ENCODE assay signal across 19 cellular contexts in genomic region chr2:162330881-162331280, GRCh38.
"Had no signal": no experiment of that assay in that cellular context is flagged by ENCODE, and none has a peak within 500 bp of the region (broad histone marks: within the 10 kb centered on the region; RNA-seq: fewer than 3 reads in every experiment).

No MANE protein-coding gene starts in this region.

- H3K4me3 ChIP-seq: colonic mucosa, gastrocnemius medialis, ovary, right atrium auricular region, smooth muscle cell, suprapubic skin, thyroid gland, uterus had no signal

- H3K27ac ChIP-seq: colonic mucosa, gastrocnemius medialis, ovary, right atrium auricular region, suprapubic skin, thyroid gland, uterus had no signal

- H3K27me3 ChIP-seq: colonic mucosa, gastrocnemius medialis, ovary, right atrium auricular region, suprapubic skin, thyroid gland, uterus had no signal

- ATAC-seq: esophagus mucosa; gastrocnemius medialis; left lobe of liver; natural killer cell; stimulated activated effector memory CD8-positive, alpha-beta T cell treated with anti-CD3 and anti-CD28 coated beads, Interleukin-12 subunit alpha, Interleukin-12 subunit beta, amount 100 ng/mL, for 72 hours; stimulated activated naive CD8-positive, alpha-beta T cell treated with anti-CD3 and anti-CD28 coated beads, Interleukin-15, Interleukin-2, amounts not matched to agents 100 U/mL and 50 U/mL, for 24 hours had no signal

- H3K4me1 ChIP-seq: colonic mucosa, gastrocnemius medialis, right atrium auricular region, suprapubic skin, thyroid gland, uterus had no signal

- H3K4me2 ChIP-seq: smooth muscle cell had no signal

- DNase-seq: colonic mucosa; dermis blood vessel endothelial cell; endodermal cell; gastrocnemius medialis; islet precursor cell; mammary epithelial cell; natural killer cell; ovary; stimulated activated CD4-positive, alpha-beta T cell treated with anti-CD3 and anti-CD28 coated beads, Interleukin-4, amount 100 ng/mL, for 1 hour; stimulated activated CD8-positive, alpha-beta memory T cell treated with anti-CD3 and anti-CD28 coated beads, Interleukin-4, amount 100 ng/mL, for 48 hours; stimulated activated naive CD8-positive, alpha-beta T cell treated with anti-CD3 and anti-CD28 coated beads, Interleukin-15, Interleukin-2, amounts not matched to agents 100 U/mL and 50 U/mL, for 24 hours; thyroid gland; uterus had no signal

- H3K36me3 ChIP-seq: colonic mucosa, gastrocnemius medialis, ovary, right atrium auricular region, suprapubic skin, thyroid gland, uterus had no signal

- H3K9me3 ChIP-seq: colonic mucosa, gastrocnemius medialis, ovary, right atrium auricular region, suprapubic skin, thyroid gland, uterus had no signal
